ENCODE assay signal across 1 cellular context in the genomic region with DNA sequence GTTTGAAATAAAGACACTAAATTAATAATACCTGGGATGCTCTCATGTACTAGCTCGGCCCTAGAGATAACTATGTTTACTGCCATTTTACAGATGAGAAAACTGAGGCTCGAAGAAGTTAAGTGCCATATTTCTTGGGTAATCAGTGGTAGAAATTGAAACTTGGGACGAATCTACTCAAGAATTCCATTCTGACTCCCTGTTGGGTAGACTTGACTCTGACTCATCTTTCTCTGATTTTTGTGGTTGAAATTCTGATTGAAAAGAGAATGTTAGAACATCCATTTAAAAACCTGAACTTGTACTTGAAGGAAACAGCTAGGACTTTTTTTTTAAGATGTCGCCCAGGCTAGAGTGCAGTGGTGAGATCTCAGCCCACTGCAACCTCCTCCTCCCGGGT.
A peak's percentile ranks its signal among the peaks of the same experiment; 100 is the strongest.
TF ChIP-seq lines count a peak whose summit lies in the region.

No MANE protein-coding gene starts in this region.

TF ChIP-seq in K562, 482 proteins besides CTCF, POLR2A, EP300 and RAD21:
- TF ChIP-seq KLF10 (CRISPR knock-in tag; IDR thresholded peaks at IDR 0.05) = no peak
- TF ChIP-seq, protein P1, sequence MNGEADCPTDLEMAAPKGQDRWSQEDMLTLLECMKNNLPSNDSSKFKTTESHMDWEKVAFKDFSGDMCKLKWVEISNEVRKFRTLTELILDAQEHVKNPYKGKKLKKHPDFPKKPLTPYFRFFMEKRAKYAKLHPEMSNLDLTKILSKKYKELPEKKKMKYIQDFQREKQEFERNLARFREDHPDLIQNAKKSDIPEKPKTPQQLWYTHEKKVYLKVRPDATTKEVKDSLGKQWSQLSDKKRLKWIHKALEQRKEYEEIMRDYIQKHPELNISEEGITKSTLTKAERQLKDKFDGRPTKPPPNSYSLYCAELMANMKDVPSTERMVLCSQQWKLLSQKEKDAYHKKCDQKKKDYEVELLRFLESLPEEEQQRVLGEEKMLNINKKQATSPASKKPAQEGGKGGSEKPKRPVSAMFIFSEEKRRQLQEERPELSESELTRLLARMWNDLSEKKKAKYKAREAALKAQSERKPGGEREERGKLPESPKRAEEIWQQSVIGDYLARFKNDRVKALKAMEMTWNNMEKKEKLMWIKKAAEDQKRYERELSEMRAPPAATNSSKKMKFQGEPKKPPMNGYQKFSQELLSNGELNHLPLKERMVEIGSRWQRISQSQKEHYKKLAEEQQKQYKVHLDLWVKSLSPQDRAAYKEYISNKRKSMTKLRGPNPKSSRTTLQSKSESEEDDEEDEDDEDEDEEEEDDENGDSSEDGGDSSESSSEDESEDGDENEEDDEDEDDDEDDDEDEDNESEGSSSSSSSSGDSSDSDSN (IDR thresholded peaks at IDR 0.05; ENCODE audit: borderline replicate concordance in 1 of 2, low read depth in 2 of 2, low read length in 2 of 2) = no peak
- no peak for TF ChIP-seq BACH1 (tag; IDR thresholded peaks at IDR 0.05)
- TF ChIP-seq RBM25 (IDR thresholded peaks at IDR 0.05; ENCODE audit: low read depth, low read length, severe bottlenecking) = peak; percentile 78
- no peak for TF ChIP-seq PPARD (CRISPR knock-in tag; IDR thresholded peaks at IDR 0.05)
- TF ChIP-seq NFYB (IDR thresholded peaks at IDR 0.05; ENCODE audit: extremely low read depth, insufficient read length) = no peak
- TF ChIP-seq ADNP (tag; IDR thresholded peaks at IDR 0.05) = 0 out of 2 replicates have a peak, but pooled peaks have one; percentile 43
- TF ChIP-seq, protein P2, sequence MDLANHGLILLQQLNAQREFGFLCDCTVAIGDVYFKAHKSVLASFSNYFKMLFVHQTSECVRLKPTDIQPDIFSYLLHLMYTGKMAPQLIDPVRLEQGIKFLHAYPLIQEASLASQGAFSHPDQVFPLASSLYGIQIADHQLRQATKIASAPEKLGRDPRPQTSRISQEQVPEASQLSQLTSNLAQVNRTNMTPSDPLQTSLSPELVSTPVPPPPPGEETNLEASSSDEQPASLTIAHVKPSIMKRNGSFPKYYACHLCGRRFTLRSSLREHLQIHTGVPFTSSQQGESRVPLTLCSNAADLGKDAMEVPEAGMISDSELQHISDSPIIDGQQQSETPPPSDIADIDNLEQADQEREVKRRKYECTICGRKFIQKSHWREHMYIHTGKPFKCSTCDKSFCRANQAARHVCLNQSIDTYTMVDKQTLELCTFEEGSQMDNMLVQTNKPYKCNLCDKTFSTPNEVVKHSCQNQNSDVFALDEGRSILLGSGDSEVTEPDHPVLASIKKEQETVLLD (IDR thresholded peaks at IDR 0.05) = no peak
- no peak for TF ChIP-seq ZC3H4 (CRISPR knock-in tag; IDR thresholded peaks at IDR 0.05; ENCODE audit: borderline replicate concordance)
- TF ChIP-seq NFATC3 (IDR thresholded peaks at IDR 0.05) = no peak
- TF ChIP-seq, protein P3, sequence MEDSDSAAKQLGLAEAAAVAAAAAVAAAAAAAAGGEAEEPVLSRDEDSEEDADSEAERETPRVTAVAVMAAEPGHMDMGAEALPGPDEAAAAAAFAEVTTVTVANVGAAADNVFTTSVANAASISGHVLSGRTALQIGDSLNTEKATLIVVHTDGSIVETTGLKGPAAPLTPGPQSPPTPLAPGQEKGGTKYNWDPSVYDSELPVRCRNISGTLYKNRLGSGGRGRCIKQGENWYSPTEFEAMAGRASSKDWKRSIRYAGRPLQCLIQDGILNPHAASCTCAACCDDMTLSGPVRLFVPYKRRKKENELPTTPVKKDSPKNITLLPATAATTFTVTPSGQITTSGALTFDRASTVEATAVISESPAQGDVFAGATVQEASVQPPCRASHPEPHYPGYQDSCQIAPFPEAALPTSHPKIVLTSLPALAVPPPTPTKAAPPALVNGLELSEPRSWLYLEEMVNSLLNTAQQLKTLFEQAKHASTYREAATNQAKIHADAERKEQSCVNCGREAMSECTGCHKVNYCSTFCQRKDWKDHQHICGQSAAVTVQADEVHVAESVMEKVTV (CRISPR knock-in tag; IDR thresholded peaks at IDR 0.05) = no peak
- TF ChIP-seq KAT7 (CRISPR knock-in tag; IDR thresholded peaks at IDR 0.05; ENCODE audit: borderline replicate concordance) = no peak
